Comparison of ENCODE assay signal across 1 cellular context in the genomic region with DNA sequence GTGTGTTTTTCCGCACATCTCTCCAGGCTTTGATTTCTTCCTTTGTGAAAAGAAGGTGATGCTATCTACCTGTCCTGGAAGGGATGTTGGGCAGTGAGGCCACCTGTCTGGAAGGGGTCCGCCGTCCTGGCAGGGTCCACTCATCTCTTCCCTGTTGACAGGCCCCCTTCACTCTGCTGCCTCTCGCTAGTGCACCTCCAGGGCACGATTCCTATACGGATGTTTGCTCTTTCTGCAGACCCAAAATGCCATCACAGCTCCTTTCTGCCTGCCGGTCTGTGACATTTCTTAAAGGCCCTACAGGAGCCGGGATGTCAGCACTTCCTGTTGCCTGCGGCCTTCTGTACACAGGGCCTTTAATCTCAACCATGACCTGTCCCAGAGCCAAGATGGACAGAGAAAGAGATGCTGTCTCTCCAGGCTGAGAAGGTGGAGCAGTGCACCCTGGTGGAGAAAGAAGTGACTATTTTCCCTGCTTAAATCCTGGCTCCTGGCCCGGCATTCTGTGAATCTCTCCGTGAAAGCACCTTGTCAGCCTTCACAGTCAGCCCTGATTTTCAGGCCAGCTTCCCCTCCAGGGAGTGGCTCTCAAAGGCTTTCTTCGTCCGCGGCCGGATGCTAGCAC.
TF ChIP-seq lines count a peak whose summit lies in the region.

No MANE protein-coding gene starts in this region.

TF ChIP-seq in SK-N-SH, 30 proteins besides CTCF, POLR2A, EP300 and RAD21 (continued from another document):
- TF ChIP-seq, protein P1, sequence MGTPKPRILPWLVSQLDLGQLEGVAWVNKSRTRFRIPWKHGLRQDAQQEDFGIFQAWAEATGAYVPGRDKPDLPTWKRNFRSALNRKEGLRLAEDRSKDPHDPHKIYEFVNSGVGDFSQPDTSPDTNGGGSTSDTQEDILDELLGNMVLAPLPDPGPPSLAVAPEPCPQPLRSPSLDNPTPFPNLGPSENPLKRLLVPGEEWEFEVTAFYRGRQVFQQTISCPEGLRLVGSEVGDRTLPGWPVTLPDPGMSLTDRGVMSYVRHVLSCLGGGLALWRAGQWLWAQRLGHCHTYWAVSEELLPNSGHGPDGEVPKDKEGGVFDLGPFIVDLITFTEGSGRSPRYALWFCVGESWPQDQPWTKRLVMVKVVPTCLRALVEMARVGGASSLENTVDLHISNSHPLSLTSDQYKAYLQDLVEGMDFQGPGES (IDR thresholded peaks at IDR 0.05; ENCODE audit: low read depth, low read length), result no peak
- TF ChIP-seq NFIC (IDR thresholded peaks at IDR 0.05; ENCODE audit: borderline replicate concordance), result no peak
